20 cellular contexts compared by ENCODE assay signal in the genomic region with DNA sequence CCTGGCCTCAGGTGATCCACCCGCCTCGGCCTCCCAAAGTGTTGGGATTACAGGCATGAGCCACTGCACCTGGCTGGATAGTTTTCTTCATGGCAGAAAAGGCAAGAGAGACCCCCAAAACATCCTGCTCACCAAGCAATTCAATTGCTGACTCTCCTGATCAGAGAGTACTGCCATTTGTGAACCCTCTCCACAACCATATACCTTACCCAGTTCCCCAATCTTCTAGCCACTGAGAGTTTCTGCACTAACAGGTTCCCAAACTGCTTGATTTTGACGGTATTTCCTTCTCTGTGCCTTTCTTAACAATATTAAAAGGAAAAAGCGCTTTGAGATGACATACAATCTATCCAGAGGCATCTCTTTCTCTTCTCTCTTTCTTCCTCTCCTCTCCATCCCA. TPM values are rescaled to one million over a fixed set of nuclear protein-coding genes. Genes with fewer than 3 reads are reported as not detected.
DNase-seq lines count a peak whose midpoint lies in the region; ATAC-seq and TF ChIP-seq lines count a peak whose summit lies in the region.
"Had no signal": no experiment of that assay in that cellular context is flagged by ENCODE, and none has a peak within 500 bp of the region (broad histone marks: within the 10 kb centered on the region; RNA-seq: fewer than 3 reads in every experiment).

No MANE protein-coding gene starts in this region.

- peak overlapping the region in 2 of 3 donors; percentile 18 to 60 for H3K27ac Mint-ChIP-seq in IgD-negative memory B cell
- peak overlapping the region; percentile 18 for H3K27ac Mint-ChIP-seq in activated T-helper 17 cell treated with anti-CD3 and anti-CD28 coated beads, Interleukin-2, amount 50 U/mL, for 72 hours
- no peak overlapping the region for H3K27ac Mint-ChIP-seq in stimulated activated memory B cell treated with anti-CD40 and anti-IgM and Interleukin-4, amounts not matched to agents 10 μg/mL and 1 μg/mL and 100 μg/mL, for 72 hours
- H3K27ac Mint-ChIP-seq: B cell; CD4-positive, CD25-positive, alpha-beta regulatory T cell; CD8-positive, alpha-beta T cell; HFFc6 had no signal

- no peaks in the 10 kb centered on the region for H3K27me3 Mint-ChIP-seq in IgD-negative memory B cell
- H3K27me3 Mint-ChIP-seq in activated T-helper 17 cell treated with anti-CD3 and anti-CD28 coated beads, Interleukin-2, amount 50 U/mL, for 72 hours = no peaks in the 10 kb centered on the region
- H3K27me3 Mint-ChIP-seq in stimulated activated memory B cell treated with anti-CD40 and anti-IgM and Interleukin-4, amounts not matched to agents 10 μg/mL and 1 μg/mL and 100 μg/mL, for 72 hours = no peaks in the 10 kb centered on the region
- H3K27me3 Mint-ChIP-seq: B cell; CD4-positive, CD25-positive, alpha-beta regulatory T cell had no signal

- no peak overlapping the region for H3K4me3 Mint-ChIP-seq in IgD-negative memory B cell
- H3K4me3 Mint-ChIP-seq in activated T-helper 17 cell treated with anti-CD3 and anti-CD28 coated beads, Interleukin-2, amount 50 U/mL, for 72 hours = no peak overlapping the region
- H3K4me3 Mint-ChIP-seq in stimulated activated memory B cell treated with anti-CD40 and anti-IgM and Interleukin-4, amounts not matched to agents 10 μg/mL and 1 μg/mL and 100 μg/mL, for 72 hours = no peak overlapping the region
- H3K4me3 Mint-ChIP-seq: B cell; CD4-positive, CD25-positive, alpha-beta regulatory T cell; CD8-positive, alpha-beta T cell; HFFc6 had no signal

- H3K4me1 Mint-ChIP-seq in IgD-negative memory B cell = peaks cover 4 to 7% (median 7%) of the 10 kb centered on the region in 3 donors
- H3K4me1 Mint-ChIP-seq in activated T-helper 17 cell treated with anti-CD3 and anti-CD28 coated beads, Interleukin-2, amount 50 U/mL, for 72 hours = no peaks in the 10 kb centered on the region
- H3K4me1 Mint-ChIP-seq in stimulated activated memory B cell treated with anti-CD40 and anti-IgM and Interleukin-4, amounts not matched to agents 10 μg/mL and 1 μg/mL and 100 μg/mL, for 72 hours = peaks cover 22% of the 10 kb centered on the region

- H3K4me3 ChIP-seq in GM12865 (ENCODE audit: low read depth, low read length) = no peak overlapping the region
- H3K4me3 ChIP-seq: BLaER1, HAP-1 had no signal

- no peak for TF ChIP-seq CTCF in GM12865 (IDR thresholded peaks at IDR 0.05; ENCODE audit: insufficient read depth, low read depth, low read length, missing control alignments)

- H3K9me3 Mint-ChIP-seq in IgD-negative memory B cell = no peaks in the 10 kb centered on the region
- H3K9me3 Mint-ChIP-seq in activated T-helper 17 cell treated with anti-CD3 and anti-CD28 coated beads, Interleukin-2, amount 50 U/mL, for 72 hours = no peaks in the 10 kb centered on the region
- no peaks in the 10 kb centered on the region for H3K9me3 Mint-ChIP-seq in stimulated activated memory B cell treated with anti-CD40 and anti-IgM and Interleukin-4, amounts not matched to agents 10 μg/mL and 1 μg/mL and 100 μg/mL, for 72 hours
- H3K9me3 Mint-ChIP-seq: CD8-positive, alpha-beta T cell; HFFc6 had no signal

- H3K36me3 Mint-ChIP-seq in IgD-negative memory B cell = peaks cover 11% of the 10 kb centered on the region
- H3K36me3 Mint-ChIP-seq in activated T-helper 17 cell treated with anti-CD3 and anti-CD28 coated beads, Interleukin-2, amount 50 U/mL, for 72 hours (ENCODE audit: low read depth) = no peaks in the 10 kb centered on the region
- H3K36me3 Mint-ChIP-seq in stimulated activated memory B cell treated with anti-CD40 and anti-IgM and Interleukin-4, amounts not matched to agents 10 μg/mL and 1 μg/mL and 100 μg/mL, for 72 hours = peaks cover 21% of the 10 kb centered on the region

- DNase-seq in GM12865 (ENCODE audit: low read depth) (peak; percentile 28), NCI-H187 treated with DMSO at 0.1 percent for 48 hours (lab: John Stamatoyannopoulos, UW) (no peak), NAMALWA (ENCODE audit: low spot score) (no peak)
- DNase-seq: Caco-2; CD4-positive, CD25-positive, alpha-beta regulatory T cell; CD8-positive, alpha-beta T cell; DMS153; DMS79; EL; GDM1; GOT3; HFFc6 had no signal

- ATAC-seq in activated T-helper 17 cell treated with anti-CD3 and anti-CD28 coated beads, Interleukin-2, amount 50 U/mL, for 72 hours (replicated peaks) = no peak
- peak; percentile 56 for ATAC-seq in stimulated activated memory B cell treated with anti-CD40 and anti-IgM and Interleukin-4, amounts not matched to agents 10 μg/mL and 1 μg/mL and 100 μg/mL, for 72 hours
- ATAC-seq in GM21360 (IDR thresholded peaks at IDR 0.05; ENCODE audit: unreplicated experiment) = no peak
- no peak for ATAC-seq in HG03280 (IDR thresholded peaks at IDR 0.05; ENCODE audit: unreplicated experiment)
- ATAC-seq: CD8-positive, alpha-beta T cell had no signal

RNA-seq across cellular contexts. Expression of a gene that starts 39.9 kb away (rescaled TPM):
- polyA plus RNA-seq in IgD-negative memory B cell = 21.1 TPM
- 10 to 100 TPM; 23.5 to 35.4 TPM for total RNA-seq in activated T-helper 17 cell treated with anti-CD3 and anti-CD28 coated beads, Interleukin-2, amount 50 U/mL, for 72 hours

RNA-seq across cellular contexts. Expression of a gene that starts 40.2 kb away (rescaled TPM):
- polyA plus RNA-seq in IgD-negative memory B cell = 18.6 TPM
- total RNA-seq in activated T-helper 17 cell treated with anti-CD3 and anti-CD28 coated beads, Interleukin-2, amount 50 U/mL, for 72 hours = 10 to 100 TPM; 23.2 to 35.8 TPM

RNA-seq across cellular contexts. Expression of a gene that starts 53.4 kb away (rescaled TPM):
- 1.3 TPM for polyA plus RNA-seq in IgD-negative memory B cell
- total RNA-seq in activated T-helper 17 cell treated with anti-CD3 and anti-CD28 coated beads, Interleukin-2, amount 50 U/mL, for 72 hours = 10 to 100 TPM in 1 of 2 donors, 1 to 10 TPM in 1; 4.5 to 22.6 TPM
- total RNA-seq: CD4-positive, CD25-positive, alpha-beta regulatory T cell had no signal
